Comparison of ENCODE assay signal across 1 cellular context in genomic region chr22:36036167-36036624, GRCh38.
TF ChIP-seq lines count a peak whose summit lies in the region.

No MANE protein-coding gene starts in this region.

TF ChIP-seq in HepG2, 621 proteins besides CTCF, POLR2A, EP300 and RAD21 (continued from another document):
- TF ChIP-seq ZBTB4 (CRISPR knock-in tag; IDR thresholded peaks at IDR 0.05; ENCODE audit: borderline replicate concordance) (no peak), ELF1 (CRISPR knock-in tag; IDR thresholded peaks at IDR 0.05) (no peak), ZNF607 (CRISPR knock-in tag; IDR thresholded peaks at IDR 0.05; ENCODE audit: borderline replicate concordance) (no peak), DBP (CRISPR knock-in tag; IDR thresholded peaks at IDR 0.05; ENCODE audit: not compliant biosample characterization) (no peak), PAX8 (CRISPR knock-in tag; IDR thresholded peaks at IDR 0.05; ENCODE audit: borderline replicate concordance) (no peak)
TF ChIP-seq in HepG2: peak in this region for 0.
